11 cellular contexts compared by ENCODE assay signal in genomic region chr1:167651161-167651693, GRCh38. TPM values are rescaled to one million over a fixed set of nuclear protein-coding genes. Genes with fewer than 3 reads are reported as not detected.
DNase-seq lines count a peak whose midpoint lies in the region; ATAC-seq and TF ChIP-seq lines count a peak whose summit lies in the region.
"Had no signal": no experiment of that assay in that cellular context is flagged by ENCODE, and none has a peak within 500 bp of the region (broad histone marks: within the 10 kb centered on the region; RNA-seq: fewer than 3 reads in every experiment).

No MANE protein-coding gene starts in this region.

- H3K4me1 ChIP-seq in psoas muscle (peaks cover 71% of the 10 kb centered on the region), prostate gland (replicated peaks) (no peaks in the 10 kb centered on the region)

- peaks cover 56% of the 10 kb centered on the region for H3K4me1 Mint-ChIP-seq in T-helper 1 cell treated with Interleukin-12 subunit alpha and Interleukin-12 subunit beta and Interleukin-4 antibody, amounts not matched to agents 30 μg/mL and 1 μg/mL, for 36 hours (ENCODE audit: low read depth)

- H3K27ac Mint-ChIP-seq in T-helper 1 cell treated with Interleukin-12 subunit alpha and Interleukin-12 subunit beta and Interleukin-4 antibody, amounts not matched to agents 30 μg/mL and 1 μg/mL, for 36 hours, result peak overlapping the region; percentile 76

- H3K4me3 Mint-ChIP-seq in T-helper 1 cell treated with Interleukin-12 subunit alpha and Interleukin-12 subunit beta and Interleukin-4 antibody, amounts not matched to agents 30 μg/mL and 1 μg/mL, for 36 hours, result peak overlapping the region; percentile 35

- intact Hi-C loops in psoas muscle (cut with DNase I), result loop anchor here in 1 of 2 donors (2.0 kb wide), 1 partner anchor 14 kb away; no protein-coding TSS in a partner anchor
- intact Hi-C loops in prostate gland (cut with DNase I), result no loop called here

- no peaks in the 10 kb centered on the region for H3K9me3 ChIP-seq in psoas muscle
- H3K9me3 ChIP-seq in prostate gland, result no peaks in the 10 kb centered on the region

- H3K27me3 ChIP-seq in psoas muscle (ENCODE audit: insufficient read depth in 3 of 3, low read length in 2 of 3) (no peaks in the 10 kb centered on the region), prostate gland (replicated peaks; ENCODE audit: insufficient read depth) (no peaks in the 10 kb centered on the region)

- H3K27ac ChIP-seq in caudate nucleus (ENCODE audit: low read depth, low read length) (peak overlapping the region; percentile 18), psoas muscle (peak overlapping the region; percentile 78), prostate gland (no peak overlapping the region)

- H3K36me3 Mint-ChIP-seq in T-helper 1 cell treated with Interleukin-12 subunit alpha and Interleukin-12 subunit beta and Interleukin-4 antibody, amounts not matched to agents 30 μg/mL and 1 μg/mL, for 36 hours (ENCODE audit: low read depth), result peaks cover 36% of the 10 kb centered on the region

- TF ChIP-seq POLR2A in prostate gland (IDR thresholded peaks at IDR 0.05), result no peak

- H3K4me3 ChIP-seq in psoas muscle (no peak overlapping the region), prostate gland (no peak overlapping the region)

- no peaks in the 10 kb centered on the region for H3K27me3 Mint-ChIP-seq in T-helper 1 cell treated with Interleukin-12 subunit alpha and Interleukin-12 subunit beta and Interleukin-4 antibody, amounts not matched to agents 30 μg/mL and 1 μg/mL, for 36 hours (ENCODE audit: low read depth)

- DNase-seq in T-helper 1 cell, result no peak
- DNase-seq in caudate nucleus (lab: John Stamatoyannopoulos, UW), result no peak
- DNase-seq in psoas muscle, result no peak
- DNase-seq in prostate gland (ENCODE audit: low spot score), result no peak
- no peak for DNase-seq in cortex of kidney (lab: John Stamatoyannopoulos, UW)
- no peak for DNase-seq in NCI-H1417 treated with DMSO at 0.1 percent for 48 hours (lab: John Stamatoyannopoulos, UW)
- DNase-seq: ACHN, NCI-H1105, nucleus accumbens had no signal

- 33 to 59% (median 42%) methylated on average over 7 of the region's 7 CpGs for WGBS in psoas muscle, 3 donors
- 87% methylated on average over 7 of the region's 7 CpGs for WGBS in prostate gland

- H3K9me3 Mint-ChIP-seq in T-helper 1 cell treated with Interleukin-12 subunit alpha and Interleukin-12 subunit beta and Interleukin-4 antibody, amounts not matched to agents 30 μg/mL and 1 μg/mL, for 36 hours, result no peaks in the 10 kb centered on the region

- TF ChIP-seq CTCF in psoas muscle (IDR thresholded peaks at IDR 0.05), result no peak
- no peak for TF ChIP-seq CTCF in prostate gland (IDR thresholded peaks at IDR 0.05)

- ATAC-seq in HG03108 (IDR thresholded peaks at IDR 0.05; ENCODE audit: unreplicated experiment), result peak; percentile 45
- peak; percentile 13 to 49 (median 43) for ATAC-seq in psoas muscle

- H3K36me3 ChIP-seq in psoas muscle (ENCODE audit: insufficient read depth in 1 of 2, low read depth in 1 of 2) (no peaks in the 10 kb centered on the region), prostate gland (no peaks in the 10 kb centered on the region)

RNA-seq across cellular contexts. Expression of gene RCSD1, which starts 21.2 kb away (rescaled TPM):
- total RNA-seq in psoas muscle (10 to 100 TPM in 3 of 4 donors, 1 to 10 TPM in 1; 9.9 to 34.2 (median 23.1) TPM), prostate gland (10 to 100 TPM in 1 of 2 donors, 1 to 10 TPM in 1; 2.8 to 13.8 TPM)
- polyA plus RNA-seq in psoas muscle, result 10 to 100 TPM in 2 of 3 donors, 1 to 10 TPM in 1; 3.9 to 13.7 (median 10.4) TPM

Comparison
In these comparisons a context has a peak if more than half of its experiments do, and no peak if none do; other contexts are left out.
1. H3K27ac ChIP-seq: peak in caudate nucleus (single experiment) and psoas muscle (single experiment); none in prostate gland (0 of 2).